In the genomic region with DNA sequence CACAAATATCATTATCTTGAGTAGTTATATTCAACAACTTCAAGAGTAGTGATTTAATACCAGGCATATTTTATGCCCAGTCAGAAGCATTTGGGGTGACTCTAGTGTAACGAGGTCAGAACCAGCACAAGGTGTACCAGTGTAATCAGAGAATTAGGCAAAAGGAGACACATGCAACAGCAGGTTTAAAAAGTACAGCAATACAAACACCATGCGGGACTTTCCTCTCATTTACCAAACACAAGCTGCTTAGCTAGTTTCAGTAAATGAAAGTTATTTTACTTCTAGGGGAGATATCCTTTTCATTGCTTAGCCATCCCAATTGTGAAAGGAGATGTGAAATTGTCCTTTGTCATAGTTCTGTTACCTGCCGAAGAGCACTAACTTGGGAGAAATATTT, we compare ENCODE assay signal across 12 cellular contexts. TPM values are rescaled to one million over a fixed set of nuclear protein-coding genes. Genes with fewer than 3 reads are reported as not detected.
DNase-seq lines count a peak whose midpoint lies in the region; ATAC-seq and TF ChIP-seq lines count a peak whose summit lies in the region.
"Had no signal": no experiment of that assay in that cellular context is flagged by ENCODE, and none has a peak within 500 bp of the region (broad histone marks: within the 10 kb centered on the region; RNA-seq: fewer than 3 reads in every experiment).

No MANE protein-coding gene starts in this region.

- no peaks in the 10 kb centered on the region for H3K9me3 ChIP-seq in adipocyte (ENCODE audit: control insufficient read depth, low read length)
- no peaks in the 10 kb centered on the region for H3K9me3 ChIP-seq in lower lobe of right lung
- H3K9me3 ChIP-seq: SJSA1 had no signal

- no peak for TF ChIP-seq CTCF in lower lobe of right lung (IDR thresholded peaks at IDR 0.05)

- peak overlapping the region; percentile 84 for H3K27ac ChIP-seq in lower lobe of right lung
- no peak overlapping the region for H3K27ac ChIP-seq in urinary bladder (ENCODE audit: low read depth)
- H3K27ac ChIP-seq: SJSA1 had no signal

- no peak for DNase-seq in adipocyte (ENCODE audit: low read depth)
- DNase-seq in lower lobe of right lung: no peak
- no peak for DNase-seq in GOT3 (lab: John Stamatoyannopoulos, UW)
- DNase-seq in GM19238 (ENCODE audit: insufficient read length, low spot score): no peak
- no peak for DNase-seq in epidermal melanocyte (ENCODE audit: insufficient read length, low spot score)
- DNase-seq: activated T-cell treated with anti-CD3 and anti-CD28 coated beads, Interleukin-2, amount 50 U/mL, for 48 hours; brain microvascular endothelial cell; NCI-H69; trophoblast cell had no signal

- H3K4me1 ChIP-seq in adipocyte (ENCODE audit: control insufficient read depth, insufficient read depth, low read length): peaks cover 42% of the 10 kb centered on the region
- peaks cover 8% of the 10 kb centered on the region for H3K4me1 ChIP-seq in lower lobe of right lung
- peaks cover 2% of the 10 kb centered on the region for H3K4me1 ChIP-seq in urinary bladder (ENCODE audit: insufficient read depth)
- H3K4me1 ChIP-seq: SJSA1 had no signal

- WGBS in urinary bladder: 31% methylated on average over 3 of the region's 3 CpGs

- peak overlapping the region; percentile 84 for H3K9ac ChIP-seq in adipocyte (ENCODE audit: low read length)

- peak; percentile 26 for ATAC-seq in GM19372 (IDR thresholded peaks at IDR 0.05; ENCODE audit: low read depth, unreplicated experiment)
- peak; percentile 77 to 92 for ATAC-seq in lower lobe of right lung

- H3K27me3 ChIP-seq in adipocyte (replicated peaks; ENCODE audit: control insufficient read depth, insufficient read depth, low read length): no peaks in the 10 kb centered on the region
- no peaks in the 10 kb centered on the region for H3K27me3 ChIP-seq in lower lobe of right lung (ENCODE audit: low read depth)
- H3K27me3 ChIP-seq: brain microvascular endothelial cell, SJSA1 had no signal

- H3K36me3 ChIP-seq in adipocyte (ENCODE audit: control insufficient read depth, insufficient read depth, low read length, severe bottlenecking): no peaks in the 10 kb centered on the region
- no peaks in the 10 kb centered on the region for H3K36me3 ChIP-seq in lower lobe of right lung
- no peaks in the 10 kb centered on the region for H3K36me3 ChIP-seq in urinary bladder (ENCODE audit: insufficient read depth)
- H3K36me3 ChIP-seq: brain microvascular endothelial cell, SJSA1 had no signal

- intact Hi-C loops in lower lobe of right lung (cut with DNase I): no loop called here

- H3K4me3 ChIP-seq in adipocyte (ENCODE audit: low read length): peak overlapping the region; percentile 85
- peak overlapping the region; percentile 47 for H3K4me3 ChIP-seq in lower lobe of right lung
- H3K4me3 ChIP-seq in urinary bladder (ENCODE audit: low read depth, low read length): peak overlapping the region; percentile 47
- H3K4me3 ChIP-seq: SJSA1 had no signal

RNA-seq across cellular contexts. Expression of gene FILIP1, which starts 0.8 kb away (rescaled TPM):
- 17.4 TPM for total RNA-seq in lower lobe of right lung
- total RNA-seq in urinary bladder: 43.7 TPM
- polyA plus RNA-seq in urinary bladder: 25.5 TPM
